Comparison of ENCODE assay signal across 8 cellular contexts in genomic region chr18:3248670-3249359, GRCh38. TPM values are rescaled to one million over a fixed set of nuclear protein-coding genes. Genes with fewer than 3 reads are reported as not detected.
DNase-seq lines count a peak whose midpoint lies in the region; FAIRE-seq and TF ChIP-seq lines count a peak whose summit lies in the region.

No MANE protein-coding gene starts in this region.

- H3K27me3 ChIP-seq in astrocyte (ENCODE audit: insufficient read depth, low read length) (no peaks in the 10 kb centered on the region), layer of hippocampus (ENCODE audit: control insufficient read depth, insufficient read depth, low read length) (no peaks in the 10 kb centered on the region), thyroid gland (no peaks in the 10 kb centered on the region)

- peaks cover 5% of the 10 kb centered on the region for H3K36me3 Mint-ChIP-seq in astrocyte (ENCODE audit: low read depth, unreplicated experiment)

- peak; percentile 18 for DNase-seq in activated CD4-positive, alpha-beta T cell treated with anti-CD3 and anti-CD28 coated beads for 48 hours
- DNase-seq in activated CD4-positive, alpha-beta T cell treated with anti-CD3 and anti-CD28 coated beads, Interleukin-2, amount 50 U/mL, for 4 hours = no peak
- DNase-seq in NCI-H226 (peak; percentile 31), astrocyte (ENCODE audit: low read depth) (peak; percentile 52), thyroid gland (peak in 1 of 2 donors; percentile 26), NCI-H2196 treated with DMSO at 0.1 percent for 48 hours (lab: John Stamatoyannopoulos, UW; ENCODE audit: unreplicated experiment) (no peak)
- no peak for DNase-seq in activated CD4-positive, CD25-positive, alpha-beta regulatory T cell (lab: John Stamatoyannopoulos, UW)

- H3K27ac ChIP-seq in astrocyte (ENCODE audit: low read depth, low read length) (peak overlapping the region; percentile 100), layer of hippocampus (ENCODE audit: low read depth, low read length) (peak overlapping the region; percentile 99), thyroid gland (peak overlapping the region; percentile 97 to 100 (median 99))

- peak in 1 of 2 donors; percentile 56 for TF ChIP-seq POLR2A in thyroid gland (IDR thresholded peaks at IDR 0.05)

- H3K9me3 ChIP-seq in astrocyte (ENCODE audit: insufficient read depth, low read depth, low read length) (no peaks in the 10 kb centered on the region), thyroid gland (no peaks in the 10 kb centered on the region)

- intact Hi-C loops in thyroid gland (cut with DNase I) = loop anchor here (10.0 kb wide), 1 partner anchor 234 kb away; the partner anchor contains the start of gene LPIN2

- peaks cover 34% of the 10 kb centered on the region for H4K20me1 ChIP-seq in astrocyte (ENCODE audit: insufficient read depth, low read length)

- peak overlapping the region; percentile 86 for H3K4me3 Mint-ChIP-seq in astrocyte (ENCODE audit: unreplicated experiment)

- H3K4me1 Mint-ChIP-seq in astrocyte (ENCODE audit: low read depth, unreplicated experiment) = peaks cover 29% of the 10 kb centered on the region

- FAIRE-seq in astrocyte (lab: Jason Lieb, UNC) = no peak

- H3K79me2 ChIP-seq in astrocyte (ENCODE audit: insufficient read depth, low read length) = peaks cover 64% of the 10 kb centered on the region

- peak overlapping the region; percentile 98 for H3K27ac Mint-ChIP-seq in astrocyte (ENCODE audit: unreplicated experiment)

- H3K36me3 ChIP-seq in astrocyte (ENCODE audit: insufficient read depth, low read length) = peaks cover 24% of the 10 kb centered on the region
- peaks cover 5 to 14% of the 10 kb centered on the region in 2 donors for H3K36me3 ChIP-seq in thyroid gland

- H3K4me1 ChIP-seq in astrocyte (ENCODE audit: insufficient read depth, low read length) (peaks cover 30% of the 10 kb centered on the region), thyroid gland (peaks cover 5 to 32% of the 10 kb centered on the region in 2 donors)

- no peak overlapping the region for H2AFZ ChIP-seq in astrocyte (ENCODE audit: low read depth, low read length)

- H3K27me3 Mint-ChIP-seq in astrocyte (ENCODE audit: low read depth, unreplicated experiment) = no peaks in the 10 kb centered on the region

- peak overlapping the region; percentile 99 for H3K9ac ChIP-seq in astrocyte (ENCODE audit: low read length)

- WGBS in thyroid gland, 2 donors = 22 to 25% methylated on average over 9 of the region's 9 CpGs

- no peaks in the 10 kb centered on the region for H3K9me3 Mint-ChIP-seq in astrocyte (ENCODE audit: unreplicated experiment)

- H3K4me3 ChIP-seq in astrocyte (ENCODE audit: insufficient read depth, low read depth, low read length) (peak overlapping the region; percentile 99), thyroid gland (replicated peaks in 1 of 3) (peak overlapping the region in 2 of 3 donors; percentile 72 to 98)

- TF ChIP-seq CTCF in astrocyte (IDR thresholded peaks at IDR 0.05; ENCODE audit: insufficient read depth, low read depth, low read length) (no peak), thyroid gland (IDR thresholded peaks at IDR 0.05) (no peak)

- peak overlapping the region; percentile 88 for H3K4me2 ChIP-seq in astrocyte (ENCODE audit: low read length)

RNA-seq across cellular contexts. Expression of gene MYL12A, which starts 1.2 kb away (rescaled TPM):
- total RNA-seq in astrocyte (659 and 682 TPM in 2 replicates), thyroid gland (100 to 1,000 TPM; 306 to 544 (median 331) TPM)

RNA-seq across cellular contexts. Expression of gene MYL12B, which starts 13.1 kb away (rescaled TPM):
- total RNA-seq in astrocyte (374 and 433 TPM in 2 replicates), thyroid gland (100 to 1,000 TPM; 334 to 467 (median 446) TPM)

RNA-seq across cellular contexts. Expression of gene MYOM1, which starts 29.0 kb away (rescaled TPM):
- total RNA-seq in astrocyte (0.57 and 0.94 TPM in 2 replicates), thyroid gland (1 to 10 TPM; 2.3 to 3.1 (median 3.1) TPM)

Comparison
In these comparisons a context has a peak if more than half of its experiments do, and no peak if none do; other contexts are left out.
1. DNase-seq: peak in activated CD4-positive, alpha-beta T cell treated with anti-CD3 and anti-CD28 coated beads for 48 hours (single experiment), NCI-H226 (single experiment) and astrocyte (single experiment); none in activated CD4-positive, alpha-beta T cell treated with anti-CD3 and anti-CD28 coated beads, Interleukin-2, amount 50 U/mL, for 4 hours (0 of 2), activated CD4-positive, CD25-positive, alpha-beta regulatory T cell (0 of 4) and NCI-H2196 treated with DMSO at 0.1 percent for 48 hours (single experiment).
2. Peak in every context shown above with its lines, with median percentiles within 50 percentile points of each other: H3K27ac ChIP-seq.